In genomic region chr19:39833160-39833463, GRCh38 we compare ENCODE assay signal across 8 cellular contexts. TPM values are rescaled to one million over a fixed set of nuclear protein-coding genes. Genes with fewer than 3 reads are reported as not detected.
DNase-seq lines count a peak whose midpoint lies in the region; ATAC-seq and TF ChIP-seq lines count a peak whose summit lies in the region.

No MANE protein-coding gene starts in this region.

- no peaks in the 10 kb centered on the region for H3K27me3 Mint-ChIP-seq in stimulated activated naive CD8-positive, alpha-beta T cell treated with anti-CD3 and anti-CD28 coated beads, Interleukin-15, Interleukin-2, amounts not matched to agents 100 ng/mL and 50 ng/mL, for 24 hours

- H3K9me3 ChIP-seq in mononuclear cell (ENCODE audit: low read depth, low read length) = no peaks in the 10 kb centered on the region

- H3K4me1 Mint-ChIP-seq in stimulated activated naive CD8-positive, alpha-beta T cell treated with anti-CD3 and anti-CD28 coated beads, Interleukin-15, Interleukin-2, amounts not matched to agents 100 ng/mL and 50 ng/mL, for 24 hours (ENCODE audit: low read depth) = peaks cover 35% of the 10 kb centered on the region

- peak overlapping the region; percentile 66 for H3K4me3 Mint-ChIP-seq in stimulated activated naive CD8-positive, alpha-beta T cell treated with anti-CD3 and anti-CD28 coated beads, Interleukin-15, Interleukin-2, amounts not matched to agents 100 ng/mL and 50 ng/mL, for 24 hours

- DNase-seq in stimulated activated naive CD8-positive, alpha-beta T cell treated with anti-CD3 and anti-CD28 coated beads, Interleukin-15, Interleukin-2, amounts not matched to agents 100 U/mL and 50 U/mL, for 24 hours = no peak
- DNase-seq in brain microvascular endothelial cell = no peak
- no peak for DNase-seq in occipital lobe (lab: John Stamatoyannopoulos, UW)
- DNase-seq in NCI-H1417 (lab: John Stamatoyannopoulos, UW) = no peak
- DNase-seq in mucosa of gallbladder (ENCODE audit: low spot score) = no peak

- H3K27me3 ChIP-seq in brain microvascular endothelial cell (replicated peaks) (no peaks in the 10 kb centered on the region), mononuclear cell (ENCODE audit: insufficient read depth, low read length) (no peaks in the 10 kb centered on the region)

- peak overlapping the region; percentile 80 for H3K4me3 ChIP-seq in brain microvascular endothelial cell (ENCODE audit: low read depth, low read length)
- H3K4me3 ChIP-seq in mononuclear cell (ENCODE audit: low read length) = peak overlapping the region; percentile 98

- peaks cover 43% of the 10 kb centered on the region for H3K36me3 ChIP-seq in brain microvascular endothelial cell (replicated peaks)

- H3K9me3 Mint-ChIP-seq in stimulated activated naive CD8-positive, alpha-beta T cell treated with anti-CD3 and anti-CD28 coated beads, Interleukin-15, Interleukin-2, amounts not matched to agents 100 ng/mL and 50 ng/mL, for 24 hours = no peaks in the 10 kb centered on the region

- TF ChIP-seq CTCF in brain microvascular endothelial cell (IDR thresholded peaks at IDR 0.05; ENCODE audit: low read depth, low read length, missing control alignments) = no peak

- peak overlapping the region; percentile 73 for H3K27ac Mint-ChIP-seq in stimulated activated naive CD8-positive, alpha-beta T cell treated with anti-CD3 and anti-CD28 coated beads, Interleukin-15, Interleukin-2, amounts not matched to agents 100 ng/mL and 50 ng/mL, for 24 hours

- H3K36me3 Mint-ChIP-seq in stimulated activated naive CD8-positive, alpha-beta T cell treated with anti-CD3 and anti-CD28 coated beads, Interleukin-15, Interleukin-2, amounts not matched to agents 100 ng/mL and 50 ng/mL, for 24 hours (ENCODE audit: low read depth) = peaks cover 74% of the 10 kb centered on the region

- H3K27ac ChIP-seq in brain microvascular endothelial cell = peak overlapping the region; percentile 96

- in situ Hi-C loops in brain microvascular endothelial cell (cut with HindIII; ENCODE audit: low pct_ligation_motif_present, low sequenced_read_pairs) = no loop called here

- ATAC-seq in stimulated activated naive CD8-positive, alpha-beta T cell treated with anti-CD3 and anti-CD28 coated beads, Interleukin-15, Interleukin-2, amounts not matched to agents 100 U/mL and 50 U/mL, for 24 hours = no peak
- ATAC-seq in GM18867 (IDR thresholded peaks at IDR 0.05; ENCODE audit: unreplicated experiment) = no peak

- peaks cover 35% of the 10 kb centered on the region for H3K4me1 ChIP-seq in mononuclear cell (ENCODE audit: insufficient read depth, low read length)

RNA-seq across cellular contexts. Expression of gene DYRK1B, which starts 0.8 kb away (rescaled TPM):
- total RNA-seq in mononuclear cell (6.5 TPM), occipital lobe (16.7 TPM), mucosa of gallbladder (35.8 TPM)

RNA-seq across cellular contexts. Expression of gene FBL, which starts 13.1 kb away (rescaled TPM):
- total RNA-seq in mononuclear cell (195 TPM), occipital lobe (217 TPM), mucosa of gallbladder (92.6 TPM)

RNA-seq across cellular contexts. Expression of gene LEUTX, which starts 54.5 kb away (rescaled TPM):
- total RNA-seq in mononuclear cell (not detected), occipital lobe (not detected), mucosa of gallbladder (not detected)
